1 cellular context compared by ENCODE assay signal in genomic region chr22:35894464-35894878, GRCh38.
TF ChIP-seq lines count a peak whose summit lies in the region.

No MANE protein-coding gene starts in this region.

TF ChIP-seq in GM23338, 12 proteins besides CTCF, POLR2A, EP300 and RAD21 (continued from another document):
- TF ChIP-seq REST (IDR thresholded peaks at IDR 0.05; ENCODE audit: unreplicated experiment) = no peak
- no peak for TF ChIP-seq EZH2phosphoT487 (IDR thresholded peaks at IDR 0.05; ENCODE audit: unreplicated experiment)
- TF ChIP-seq POLR2AphosphoS5 (IDR thresholded peaks at IDR 0.05; ENCODE audit: low read depth) = no peak
- TF ChIP-seq, protein P1, sequence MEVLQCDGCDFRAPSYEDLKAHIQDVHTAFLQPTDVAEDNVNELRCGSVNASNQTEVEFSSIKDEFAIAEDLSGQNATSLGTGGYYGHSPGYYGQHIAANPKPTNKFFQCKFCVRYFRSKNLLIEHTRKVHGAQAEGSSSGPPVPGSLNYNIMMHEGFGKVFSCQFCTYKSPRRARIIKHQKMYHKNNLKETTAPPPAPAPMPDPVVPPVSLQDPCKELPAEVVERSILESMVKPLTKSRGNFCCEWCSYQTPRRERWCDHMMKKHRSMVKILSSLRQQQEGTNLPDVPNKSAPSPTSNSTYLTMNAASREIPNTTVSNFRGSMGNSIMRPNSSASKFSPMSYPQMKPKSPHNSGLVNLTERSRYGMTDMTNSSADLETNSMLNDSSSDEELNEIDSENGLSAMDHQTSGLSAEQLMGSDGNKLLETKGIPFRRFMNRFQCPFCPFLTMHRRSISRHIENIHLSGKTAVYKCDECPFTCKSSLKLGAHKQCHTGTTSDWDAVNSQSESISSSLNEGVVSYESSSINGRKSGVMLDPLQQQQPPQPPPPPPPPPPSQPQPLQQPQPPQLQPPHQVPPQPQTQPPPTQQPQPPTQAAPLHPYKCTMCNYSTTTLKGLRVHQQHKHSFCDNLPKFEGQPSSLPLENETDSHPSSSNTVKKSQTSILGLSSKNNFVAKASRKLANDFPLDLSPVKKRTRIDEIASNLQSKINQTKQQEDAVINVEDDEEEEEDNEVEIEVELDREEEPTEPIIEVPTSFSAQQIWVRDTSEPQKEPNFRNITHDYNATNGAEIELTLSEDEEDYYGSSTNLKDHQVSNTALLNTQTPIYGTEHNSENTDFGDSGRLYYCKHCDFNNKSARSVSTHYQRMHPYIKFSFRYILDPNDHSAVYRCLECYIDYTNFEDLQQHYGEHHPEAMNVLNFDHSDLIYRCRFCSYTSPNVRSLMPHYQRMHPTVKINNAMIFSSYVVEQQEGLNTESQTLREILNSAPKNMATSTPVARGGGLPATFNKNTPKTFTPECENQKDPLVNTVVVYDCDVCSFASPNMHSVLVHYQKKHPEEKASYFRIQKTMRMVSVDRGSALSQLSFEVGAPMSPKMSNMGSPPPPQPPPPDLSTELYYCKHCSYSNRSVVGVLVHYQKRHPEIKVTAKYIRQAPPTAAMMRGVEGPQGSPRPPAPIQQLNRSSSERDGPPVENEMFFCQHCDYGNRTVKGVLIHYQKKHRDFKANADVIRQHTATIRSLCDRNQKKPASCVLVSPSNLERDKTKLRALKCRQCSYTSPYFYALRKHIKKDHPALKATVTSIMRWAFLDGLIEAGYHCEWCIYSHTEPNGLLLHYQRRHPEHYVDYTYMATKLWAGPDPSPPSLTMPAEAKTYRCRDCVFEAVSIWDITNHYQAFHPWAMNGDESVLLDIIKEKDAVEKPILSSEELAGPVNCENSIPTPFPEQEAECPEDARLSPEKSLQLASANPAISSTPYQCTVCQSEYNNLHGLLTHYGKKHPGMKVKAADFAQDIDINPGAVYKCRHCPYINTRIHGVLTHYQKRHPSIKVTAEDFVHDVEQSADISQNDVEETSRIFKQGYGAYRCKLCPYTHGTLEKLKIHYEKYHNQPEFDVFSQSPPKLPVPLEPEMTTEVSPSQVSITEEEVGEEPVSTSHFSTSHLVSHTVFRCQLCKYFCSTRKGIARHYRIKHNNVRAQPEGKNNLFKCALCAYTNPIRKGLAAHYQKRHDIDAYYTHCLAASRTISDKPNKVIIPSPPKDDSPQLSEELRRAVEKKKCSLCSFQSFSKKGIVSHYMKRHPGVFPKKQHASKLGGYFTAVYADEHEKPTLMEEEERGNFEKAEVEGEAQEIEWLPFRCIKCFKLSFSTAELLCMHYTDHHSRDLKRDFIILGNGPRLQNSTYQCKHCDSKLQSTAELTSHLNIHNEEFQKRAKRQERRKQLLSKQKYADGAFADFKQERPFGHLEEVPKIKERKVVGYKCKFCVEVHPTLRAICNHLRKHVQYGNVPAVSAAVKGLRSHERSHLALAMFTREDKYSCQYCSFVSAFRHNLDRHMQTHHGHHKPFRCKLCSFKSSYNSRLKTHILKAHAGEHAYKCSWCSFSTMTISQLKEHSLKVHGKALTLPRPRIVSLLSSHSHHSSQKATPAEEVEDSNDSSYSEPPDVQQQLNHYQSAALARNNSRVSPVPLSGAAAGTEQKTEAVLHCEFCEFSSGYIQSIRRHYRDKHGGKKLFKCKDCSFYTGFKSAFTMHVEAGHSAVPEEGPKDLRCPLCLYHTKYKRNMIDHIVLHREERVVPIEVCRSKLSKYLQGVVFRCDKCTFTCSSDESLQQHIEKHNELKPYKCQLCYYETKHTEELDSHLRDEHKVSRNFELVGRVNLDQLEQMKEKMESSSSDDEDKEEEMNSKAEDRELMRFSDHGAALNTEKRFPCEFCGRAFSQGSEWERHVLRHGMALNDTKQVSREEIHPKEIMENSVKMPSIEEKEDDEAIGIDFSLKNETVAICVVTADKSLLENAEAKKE (CRISPR knock-in tag; IDR thresholded peaks at IDR 0.05) = no peak
- TF ChIP-seq CREB1 (CRISPR knock-in tag; IDR thresholded peaks at IDR 0.05; ENCODE audit: low read depth) = no peak
- TF ChIP-seq ZNF331 (CRISPR knock-in tag; IDR thresholded peaks at IDR 0.05; ENCODE audit: low read depth) = no peak
- TF ChIP-seq JUNB (IDR thresholded peaks at IDR 0.05; ENCODE audit: unreplicated experiment) = no peak
- no peak for TF ChIP-seq ZNF114 (CRISPR knock-in tag; IDR thresholded peaks at IDR 0.05)
- no peak for TF ChIP-seq STAT1 (IDR thresholded peaks at IDR 0.05; ENCODE audit: unreplicated experiment)
- no peak for TF ChIP-seq ETS1 (IDR thresholded peaks at IDR 0.05)
- TF ChIP-seq NANOG (IDR thresholded peaks at IDR 0.05; ENCODE audit: borderline replicate concordance) = no peak
